In genomic region chr11:118322721-118323120, GRCh38 we compare ENCODE assay signal across 29 cellular contexts. TPM values are rescaled to one million over a fixed set of nuclear protein-coding genes. Genes with fewer than 3 reads are reported as not detected.
DNase-seq lines count a peak whose midpoint lies in the region; ATAC-seq, FAIRE-seq and TF ChIP-seq lines count a peak whose summit lies in the region.
"Had no signal": no experiment of that assay in that cellular context is flagged by ENCODE, and none has a peak within 500 bp of the region (broad histone marks: within the 10 kb centered on the region; RNA-seq: fewer than 3 reads in every experiment).

No MANE protein-coding gene starts in this region.

- peak overlapping the region; percentile 30 for H4K91ac ChIP-seq in H1 (replicated peaks; ENCODE audit: insufficient read length, low read length)

- POLR2A ChIA-PET in Caco-2 (lab: Charles Lee) = no interaction called here
- POLR2A ChIA-PET in H1 (lab: Charles Lee; ENCODE audit: partially characterized antibody) = no interaction called here
- POLR2A ChIA-PET in GM10248 (lab: Yijun Ruan, JAX) = no interaction called here

- H3K79me2 ChIP-seq in H1 (ENCODE audit: control insufficient read depth in 1 of 2, insufficient read depth in 2 of 2, low read length in 2 of 2) = no peaks in the 10 kb centered on the region

- DNase-seq in Caco-2 (no peak), H1 (ENCODE audit: low read depth in 1 of 2, low spot score in 2 of 2) (no peak), osteocyte (ENCODE audit: extremely low spot score, unreplicated experiment) (peak; percentile 80), GM10248 (ENCODE audit: extremely low spot score) (no peak), ACHN (no peak), GM13977 (ENCODE audit: low spot score) (no peak), right lobe of liver (no peak)
- DNase-seq: BE2C, COR-L47, DMS79 treated with DMSO at 0.1 percent for 48 hours, GF-D8, H7, Karpas-422, NCI-H1092, NCI-H1417 treated with DMSO at 0.1 percent for 48 hours, NCI-H1694 treated with DMSO at 0.1 percent for 48 hours, NCI-H2081 treated with DMSO at 0.1 percent for 48 hours, NCI-H2171, NCI-H226, NCI-H510A, NCI-H69, SHP77 treated with DMSO at 0.1 percent for 48 hours had no signal

- H3K23ac ChIP-seq in H1 (ENCODE audit: insufficient read length) = no peak overlapping the region

- no peak overlapping the region for H2BK12ac ChIP-seq in H1 (ENCODE audit: low read depth, low read length)

- no peak overlapping the region for H3K4ac ChIP-seq in H1 (replicated peaks; ENCODE audit: insufficient read length, low read depth, low read length)

- FAIRE-seq in H1 (lab: Jason Lieb, UNC) = no peak
- FAIRE-seq: GM12892, GM19239 had no signal

- H3K36me3 Mint-ChIP-seq in Caco-2 (ENCODE audit: insufficient read depth, unreplicated experiment) = peaks cover 11% of the 10 kb centered on the region
- no peaks in the 10 kb centered on the region for H3K36me3 Mint-ChIP-seq in osteocyte (ENCODE audit: unreplicated experiment)

- no peak overlapping the region for H3K18ac ChIP-seq in H1 (ENCODE audit: extremely low read depth, low read length)

- no peak overlapping the region for H2BK5ac ChIP-seq in H1 (ENCODE audit: low read depth, low read length)

- H3K23me2 ChIP-seq in H1 (ENCODE audit: low read depth, low read length) = no peaks in the 10 kb centered on the region

- H3K4me1 ChIP-seq in Caco-2 (peaks cover 53% of the 10 kb centered on the region), H1 (replicated peaks in 1 of 4; ENCODE audit: control insufficient read depth in 3 of 4, insufficient read depth in 4 of 4, low read length in 3 of 4) (no peaks in the 10 kb centered on the region), right lobe of liver (peaks cover 0 to 14% (median 7%) of the 10 kb centered on the region in 4 donors)
- H3K4me1 ChIP-seq: BE2C had no signal

- no peak overlapping the region for H3K56ac ChIP-seq in H1 (replicated peaks; ENCODE audit: insufficient read length, low read depth, low read length)

- TF ChIP-seq RAD21 in H1 (IDR thresholded peaks at IDR 0.05 in 1 of 2, conservative IDR thresholded peaks at IDR 0.05 in 1 of 2; ENCODE audit: low read depth in 2 of 2, low read length in 2 of 2) = no peak

- H3K27ac Mint-ChIP-seq in Caco-2 (ENCODE audit: unreplicated experiment) (peak overlapping the region; percentile 83), osteocyte (ENCODE audit: unreplicated experiment) (no peak overlapping the region)

- 94% methylated on average over 19 of the region's 19 CpGs; no CpG with 5 or more reads in 1 of the 2 experiments for WGBS in H1 (ENCODE audit: extremely low coverage in 1 of 2, insufficient coverage in 1 of 2, insufficient read length in 1 of 2, insufficient replicate concordance in 2 of 2, low coverage in 1 of 2, low lambda C conversion rate in 2 of 2, missing lambda C conversion rate in 1 of 2), 2 experiments
- WGBS in right lobe of liver (ENCODE audit: insufficient coverage, low coverage, low lambda C conversion rate, missing lambda C conversion rate) = 93% methylated on average over 6 of the region's 19 CpGs

- H3K4me3 Mint-ChIP-seq in Caco-2 (ENCODE audit: unreplicated experiment) = no peak overlapping the region
- H3K4me3 Mint-ChIP-seq in osteocyte (ENCODE audit: unreplicated experiment) = no peak overlapping the region
- H3K4me3 Mint-ChIP-seq: CD4-positive, alpha-beta memory T cell had no signal

- H3K27me3 Mint-ChIP-seq in Caco-2 (ENCODE audit: insufficient read depth, unreplicated experiment) (no peaks in the 10 kb centered on the region), osteocyte (ENCODE audit: unreplicated experiment) (peaks cover 17% of the 10 kb centered on the region)
- H3K27me3 Mint-ChIP-seq: CD4-positive, alpha-beta memory T cell had no signal

- H4K8ac ChIP-seq in H1 (ENCODE audit: extremely low read depth, insufficient read depth, low read length) = no peak overlapping the region

- in situ Hi-C loops in ACHN (cut with HindIII; ENCODE audit: low pct_ligation_motif_present, low pct_unique_long_range_greater_than_20kb, low sequenced_read_pairs) = no loop called here
- in situ Hi-C loops in GM13977 (cut with MboI; ENCODE audit: low pct_unique_long_range_greater_than_20kb, low sequenced_read_pairs, unreplicated experiment) = no loop called here

- TF ChIP-seq EP300 in H1 (IDR thresholded peaks at IDR 0.05; ENCODE audit: borderline replicate concordance in 1 of 2, low read depth in 2 of 2, low read length in 2 of 2) = no peak

- H3K4me2 ChIP-seq in H1 (ENCODE audit: insufficient read depth in 1 of 2, low read depth in 2 of 2, low read length in 2 of 2) = no peak overlapping the region

- no peak overlapping the region for H2BK15ac ChIP-seq in H1 (ENCODE audit: low read length)

- H4K20me1 ChIP-seq in H1 (replicated peaks in 1 of 2; ENCODE audit: control insufficient read depth in 1 of 2, insufficient read depth in 2 of 2, low read length in 2 of 2) = no peaks in the 10 kb centered on the region

- no peaks in the 10 kb centered on the region for H3K36me3 ChIP-seq in Caco-2 (ENCODE audit: control insufficient read depth, insufficient read depth, low read length)
- no peaks in the 10 kb centered on the region for H3K36me3 ChIP-seq in H1 (ENCODE audit: control insufficient read depth in 2 of 4, insufficient read depth in 4 of 4, low read length in 3 of 4)
- no peaks in the 10 kb centered on the region for H3K36me3 ChIP-seq in right lobe of liver
- H3K36me3 ChIP-seq: BE2C had no signal

- no peaks in the 10 kb centered on the region for H3K79me1 ChIP-seq in H1 (ENCODE audit: low read depth, low read length)

- no peak for ATAC-seq in right lobe of liver
- ATAC-seq: Panc1 had no signal

- H3K9me3 Mint-ChIP-seq in Caco-2 (ENCODE audit: unreplicated experiment) (peaks cover 16% of the 10 kb centered on the region), osteocyte (ENCODE audit: unreplicated experiment) (no peaks in the 10 kb centered on the region)

- no TSS peak for BruUV-seq in Caco-2 (replicated peaks; lab: Mats Ljungman, UMichigan)

- no peak overlapping the region for H2AFZ ChIP-seq in H1 (ENCODE audit: low read length)

- H3K4me1 Mint-ChIP-seq in Caco-2 (ENCODE audit: low read depth, unreplicated experiment) = peaks cover 32% of the 10 kb centered on the region
- H3K4me1 Mint-ChIP-seq in osteocyte (ENCODE audit: unreplicated experiment) = no peaks in the 10 kb centered on the region

- TF ChIP-seq CTCF in C4-2B (conservative IDR thresholded peaks at IDR 0.05) (no peak), Caco-2 (IDR thresholded peaks at IDR 0.05; ENCODE audit: insufficient read depth in 1 of 2, low read depth in 1 of 2, low read length in 1 of 2, severe bottlenecking in 1 of 2, unreplicated experiment in 1 of 2) (no peak), H1 (IDR thresholded peaks at IDR 0.05; ENCODE audit: control extremely low read depth in 1 of 3, insufficient read depth in 1 of 3, low read depth in 1 of 3, low read length in 3 of 3) (no peak), osteocyte (IDR thresholded peaks at IDR 0.05) (no peak), GM10248 (IDR thresholded peaks at IDR 0.05; ENCODE audit: control extremely low read depth, extremely low read depth, low read depth, missing control alignments) (no peak), GM13977 (IDR thresholded peaks at IDR 0.05; ENCODE audit: extremely low read depth, insufficient read depth, missing control alignments) (no peak), right lobe of liver (IDR thresholded peaks at IDR 0.05) (no peak)

- no peaks in the 10 kb centered on the region for H3K27me3 ChIP-seq in Caco-2 (replicated peaks; ENCODE audit: control insufficient read depth, insufficient read depth, low read length)
- no peaks in the 10 kb centered on the region for H3K27me3 ChIP-seq in H1 (replicated peaks in 1 of 4; ENCODE audit: control insufficient read depth in 3 of 4, extremely low read depth in 1 of 4, insufficient read depth in 3 of 4, low read length in 3 of 4)
- H3K27me3 ChIP-seq in right lobe of liver = no peaks in the 10 kb centered on the region

- H2AK5ac ChIP-seq in H1 (ENCODE audit: low read depth, low read length) = no peak overlapping the region

- CTCF ChIA-PET in Caco-2 (lab: Charles Lee) = interaction anchor here (0.5 to 1.3 kb wide), 3 partner anchors 15 to 28 kb away, joined by 3 to 4 read pairs (median 3); no protein-coding TSS in a partner anchor
- CTCF ChIA-PET in H1 (lab: Charles Lee; ENCODE audit: partially characterized antibody) = interaction anchor here (0.8 kb wide), 1 partner anchor 17 kb away, joined by 3 read pairs; no protein-coding TSS in a partner anchor
- CTCF ChIA-PET in GM10248 (lab: Yijun Ruan, JAX) = interaction anchor here (0.6 kb wide), 1 partner anchor 27 kb away, joined by 3 read pairs; no protein-coding TSS in a partner anchor

- no peak for TF ChIP-seq POLR2A in H1 (IDR thresholded peaks at IDR 0.05; ENCODE audit: control extremely low read depth in 1 of 2, low read depth in 2 of 2, low read length in 2 of 2)
- TF ChIP-seq POLR2A in right lobe of liver (IDR thresholded peaks at IDR 0.05) = no peak

- H3K27ac ChIP-seq in C4-2B = peak overlapping the region; percentile 16
- no peak overlapping the region for H3K27ac ChIP-seq in H1 (ENCODE audit: low read depth, low read length)
- H3K27ac ChIP-seq in right lobe of liver = no peak overlapping the region

- H4K5ac ChIP-seq in H1 (ENCODE audit: insufficient read length, low read depth, low read length) = no peak overlapping the region

- H3K9ac ChIP-seq in H1 (replicated peaks in 1 of 4; ENCODE audit: extremely low read depth in 1 of 4, low read depth in 3 of 4, low read length in 3 of 4) = no peak overlapping the region

- H3K9me3 ChIP-seq in Caco-2 (no peaks in the 10 kb centered on the region), H1 (ENCODE audit: insufficient read depth in 2 of 2, low read depth in 1 of 2, low read length in 1 of 2) (no peaks in the 10 kb centered on the region), right lobe of liver (no peaks in the 10 kb centered on the region)
- H3K9me3 ChIP-seq: BE2C had no signal

- no peak overlapping the region for H2BK120ac ChIP-seq in H1 (replicated peaks; ENCODE audit: low read depth, low read length)

- H3K14ac ChIP-seq in H1 (ENCODE audit: insufficient read length) = no peak overlapping the region

- no peak overlapping the region for H2BK20ac ChIP-seq in H1 (ENCODE audit: low read length)

- intact Hi-C loops in Caco-2 (cut with micrococcal nuclease; ENCODE audit: unreplicated experiment) = no loop called here
- intact Hi-C loops in right lobe of liver (cut with DNase I) = no loop called here

- H3K4me3 ChIP-seq in Caco-2 (ENCODE audit: low read depth, low read length) = no peak overlapping the region
- no peak overlapping the region for H3K4me3 ChIP-seq in H1 (ENCODE audit: extremely low read depth in 1 of 4, insufficient read depth in 2 of 4, low read depth in 3 of 4, low read length in 4 of 4)
- no peak overlapping the region for H3K4me3 ChIP-seq in right lobe of liver

RNA-seq across cellular contexts. Expression of gene CD3E, which starts 18.2 kb away (rescaled TPM):
- total RNA-seq in Caco-2 (2022) (0.39 TPM in 1 of 2 replicates, not detected in the other), osteocyte (not detected in 2 replicates), right lobe of liver (1 to 10 TPM in 2 of 6 experiments, under 1 TPM in 4; 0.55 to 1.5 (median 0.90) TPM)
- not detected in 2 replicates for total RNA-seq in H1 (2021; fragmentation: NEBNext Ultra II Directional; extraction: Animal tissue kit (Norgen Biotek cat#: 25700))
- 0.05 TPM in 1 of 2 replicates, not detected in the other for polyA plus RNA-seq in H1 (2011; rRNA removed)
- not detected for polyA plus RNA-seq in H1 (2011; cell fraction: cytosol; rRNA removed)
- polyA plus RNA-seq in H1 (2011; cell fraction: nucleus; rRNA removed) = 0.10 TPM
- not detected in 4 replicates for polyA plus RNA-seq in H1 (2012, experiment 1 of 2)
- not detected for polyA plus RNA-seq in H1 (2012, experiment 2 of 2)
- not detected for polyA plus RNA-seq in H1 (2013, experiment 1 of 2)
- polyA plus RNA-seq in H1 (2013, experiment 2 of 2) = 0.13 TPM
- polyA minus RNA-seq in H1 (2011; rRNA and poly(A)+ RNA removed) = not detected in 2 replicates
- polyA minus RNA-seq in H1 (2011; cell fraction: cytosol; rRNA and poly(A)+ RNA removed) = not detected
- not detected for polyA minus RNA-seq in H1 (2011; cell fraction: nucleus; rRNA and poly(A)+ RNA removed)
- total RNA-seq: A673, H7, HT-29 had no signal

RNA-seq across cellular contexts. Expression of gene CD3D, which starts 19.8 kb away (rescaled TPM):
- not detected in 2 replicates for total RNA-seq in Caco-2 (2022)
- total RNA-seq in H1 (2021; fragmentation: NEBNext Ultra II Directional; extraction: Animal tissue kit (Norgen Biotek cat#: 25700)) = not detected in 2 replicates
- not detected in 2 replicates for polyA plus RNA-seq in H1 (2011; rRNA removed)
- polyA plus RNA-seq in H1 (2011; cell fraction: cytosol; rRNA removed) = not detected
- not detected for polyA plus RNA-seq in H1 (2011; cell fraction: nucleus; rRNA removed)
- not detected in 4 replicates for polyA plus RNA-seq in H1 (2012, experiment 1 of 2)
- not detected for polyA plus RNA-seq in H1 (2012, experiment 2 of 2)
- not detected for polyA plus RNA-seq in H1 (2013, experiment 1 of 2)
- polyA plus RNA-seq in H1 (2013, experiment 2 of 2) = 0.13 TPM
- polyA minus RNA-seq in H1 (2011; rRNA and poly(A)+ RNA removed) = not detected in 2 replicates
- not detected for polyA minus RNA-seq in H1 (2011; cell fraction: cytosol; rRNA and poly(A)+ RNA removed)
- polyA minus RNA-seq in H1 (2011; cell fraction: nucleus; rRNA and poly(A)+ RNA removed) = not detected
- not detected in 2 replicates for total RNA-seq in osteocyte
- under 1 TPM in 4 of 6 experiments, not detected in 2; 0.64 to 0.98 (median 0.89) TPM for total RNA-seq in right lobe of liver
- total RNA-seq: A673, HT-29 had no signal

RNA-seq across cellular contexts. Expression of gene CD3G, which starts 21.4 kb away (rescaled TPM):
- total RNA-seq in Caco-2 (2022) (0.16 and 0.32 TPM in 2 replicates), osteocyte (not detected in 2 replicates), right lobe of liver (1 to 10 TPM in 1 of 6 experiments, under 1 TPM in 5; 0.27 to 1.7 (median 0.36) TPM)
- not detected in 2 replicates for total RNA-seq in H1 (2021; fragmentation: NEBNext Ultra II Directional; extraction: Animal tissue kit (Norgen Biotek cat#: 25700))
- 0.02 TPM in 1 of 2 replicates, not detected in the other for polyA plus RNA-seq in H1 (2011; rRNA removed)
- polyA plus RNA-seq in H1 (2011; cell fraction: cytosol; rRNA removed) = not detected
- polyA plus RNA-seq in H1 (2011; cell fraction: nucleus; rRNA removed) = not detected
- not detected in 4 replicates for polyA plus RNA-seq in H1 (2012, experiment 1 of 2)
- polyA plus RNA-seq in H1 (2012, experiment 2 of 2) = not detected
- not detected for polyA plus RNA-seq in H1 (2013, experiment 1 of 2)
- polyA plus RNA-seq in H1 (2013, experiment 2 of 2) = 0.02 TPM
- polyA minus RNA-seq in H1 (2011; rRNA and poly(A)+ RNA removed) = not detected in 2 replicates
- not detected for polyA minus RNA-seq in H1 (2011; cell fraction: cytosol; rRNA and poly(A)+ RNA removed)
- not detected for polyA minus RNA-seq in H1 (2011; cell fraction: nucleus; rRNA and poly(A)+ RNA removed)
- total RNA-seq: A673, H7, HT-29 had no signal

RNA-seq across cellular contexts. Expression of gene UBE4A, which starts 36.7 kb away (rescaled TPM):
- total RNA-seq in Caco-2 (2022) (103 and 106 TPM in 2 replicates), osteocyte (47.3 and 49.0 TPM in 2 replicates), right lobe of liver (10 to 100 TPM; 25.5 to 36.9 (median 28.5) TPM)
- total RNA-seq in H1 (2021; fragmentation: NEBNext Ultra II Directional; extraction: Animal tissue kit (Norgen Biotek cat#: 25700)) = 33.5 and 34.5 TPM in 2 replicates
- 7.9 and 11.3 TPM in 2 replicates for polyA plus RNA-seq in H1 (2011; rRNA removed)
- 10.3 TPM for polyA plus RNA-seq in H1 (2011; cell fraction: cytosol; rRNA removed)
- polyA plus RNA-seq in H1 (2011; cell fraction: nucleus; rRNA removed) = 10.7 TPM
- polyA plus RNA-seq in H1 (2012, experiment 1 of 2) = 11.3 to 19.5 TPM (median 14.7 TPM) in 4 replicates
- 0.96 TPM for polyA plus RNA-seq in H1 (2012, experiment 2 of 2)
- polyA plus RNA-seq in H1 (2013, experiment 1 of 2) = 35.1 TPM
- 38.6 TPM for polyA plus RNA-seq in H1 (2013, experiment 2 of 2)
- 27.5 and 40.2 TPM in 2 replicates for polyA minus RNA-seq in H1 (2011; rRNA and poly(A)+ RNA removed)
- polyA minus RNA-seq in H1 (2011; cell fraction: cytosol; rRNA and poly(A)+ RNA removed) = 21.4 TPM
- 16.7 TPM for polyA minus RNA-seq in H1 (2011; cell fraction: nucleus; rRNA and poly(A)+ RNA removed)

RNA-seq across cellular contexts. Expression of gene MPZL2, which starts 58.6 kb away (rescaled TPM):
- total RNA-seq in Caco-2 (2022) (69.9 and 80.2 TPM in 2 replicates), osteocyte (not detected in 2 replicates), right lobe of liver (10 to 100 TPM; 13.0 to 32.4 (median 21.2) TPM)
- 2.4 and 2.6 TPM in 2 replicates for total RNA-seq in H1 (2021; fragmentation: NEBNext Ultra II Directional; extraction: Animal tissue kit (Norgen Biotek cat#: 25700))
- polyA plus RNA-seq in H1 (2011; rRNA removed) = 2.3 and 3.2 TPM in 2 replicates
- 2.8 TPM for polyA plus RNA-seq in H1 (2011; cell fraction: cytosol; rRNA removed)
- 4.4 TPM for polyA plus RNA-seq in H1 (2011; cell fraction: nucleus; rRNA removed)
- 2.4 to 2.9 TPM (median 2.8 TPM) in 4 replicates for polyA plus RNA-seq in H1 (2012, experiment 1 of 2)
- polyA plus RNA-seq in H1 (2012, experiment 2 of 2) = 2.2 TPM
- 4.7 TPM for polyA plus RNA-seq in H1 (2013, experiment 1 of 2)
- polyA plus RNA-seq in H1 (2013, experiment 2 of 2) = 5.6 TPM
- 2.4 and 3.1 TPM in 2 replicates for polyA minus RNA-seq in H1 (2011; rRNA and poly(A)+ RNA removed)
- polyA minus RNA-seq in H1 (2011; cell fraction: cytosol; rRNA and poly(A)+ RNA removed) = 2.6 TPM
- 6.4 TPM for polyA minus RNA-seq in H1 (2011; cell fraction: nucleus; rRNA and poly(A)+ RNA removed)
- total RNA-seq: A673 had no signal
